In the genomic region with DNA sequence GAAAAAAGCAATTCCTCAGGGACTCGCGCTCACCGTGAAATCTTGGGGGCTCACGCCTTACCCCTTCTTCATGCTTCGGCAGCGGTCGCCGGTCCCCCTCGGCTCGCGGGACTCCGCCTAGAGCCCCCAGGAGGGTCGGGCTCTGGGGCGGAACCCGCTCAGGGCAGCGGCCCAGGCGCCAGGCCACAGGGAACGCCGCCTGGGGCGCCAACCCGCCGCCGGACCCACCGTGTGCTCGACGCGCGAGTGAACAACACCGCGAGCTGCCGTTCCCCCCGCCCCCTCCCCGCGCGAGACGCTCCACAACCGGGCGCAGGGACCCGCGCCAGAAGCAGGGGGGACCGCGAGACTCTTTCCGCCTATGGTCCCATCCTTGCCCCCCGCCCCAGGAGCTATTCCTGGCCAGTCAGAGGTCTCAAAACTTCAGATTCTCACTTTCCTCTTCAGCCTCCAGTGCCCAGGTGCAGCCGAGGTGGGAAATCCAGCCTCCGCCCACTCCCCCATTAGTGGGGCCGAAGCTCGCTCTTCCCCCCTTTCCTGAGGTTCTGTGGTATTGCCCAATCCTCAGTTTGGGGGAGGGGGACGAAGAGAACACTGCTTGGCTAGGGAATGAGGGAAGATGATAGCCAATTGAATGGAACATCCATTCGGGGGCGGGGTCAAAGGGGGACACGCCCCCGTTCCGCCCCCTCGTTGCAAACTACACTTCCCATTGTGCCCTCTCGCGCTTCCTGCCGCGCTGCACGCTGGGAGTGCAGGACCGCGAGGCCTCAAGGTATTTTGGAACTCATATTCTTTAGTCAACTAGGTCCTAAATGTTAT, we compare ENCODE assay signal across 8 cellular contexts. TPM values are rescaled to one million over a fixed set of nuclear protein-coding genes. Genes with fewer than 3 reads are reported as not detected.
DNase-seq lines count a peak whose midpoint lies in the region; ATAC-seq and TF ChIP-seq lines count a peak whose summit lies in the region.

A gene (minus strand): TSS at position 265 of the 822 bp plus-strand sequence. CDS start 52,069 bp downstream, outside the sequence.

- 0 out of 2 replicates have a peak, but pooled peaks cover 2% of the 10 kb centered on the region for H4K20me1 ChIP-seq in OCI-LY1 (ENCODE audit: insufficient read depth, low read length)

- in situ Hi-C loops in Caki2 (cut with HindIII; ENCODE audit: low pct_unique_long_range_greater_than_20kb, low sequenced_read_pairs): no loop called here

- TF ChIP-seq CTCF in OCI-LY1 (IDR thresholded peaks at IDR 0.05; ENCODE audit: low read length): no peak

- peak within 1 kb of the TSS; percentile 87 for H3K9ac ChIP-seq in OCI-LY1 (ENCODE audit: low read length)

- H3K4me3 ChIP-seq in OCI-LY1 (ENCODE audit: low read depth, low read length, poor library complexity, severe bottlenecking): peak within 1 kb of the TSS; percentile 89

- H3K4me1 ChIP-seq in OCI-LY1 (ENCODE audit: insufficient read depth, low read length, severe bottlenecking): peaks cover 34% of the 10 kb centered on the region

- peak within 1 kb of the TSS; percentile 74 for H3K4me2 ChIP-seq in OCI-LY1 (ENCODE audit: low read length)

- H3K9me2 ChIP-seq in OCI-LY1 (ENCODE audit: low read depth, low read length): no peaks in the 10 kb centered on the region

- ATAC-seq in GM21526 (IDR thresholded peaks at IDR 0.05; ENCODE audit: low FRiP score, unreplicated experiment): peak; percentile 79

- H3K36me3 ChIP-seq in OCI-LY1 (ENCODE audit: insufficient read depth, low read length): peaks cover 17% of the 10 kb centered on the region

- H3K79me2 ChIP-seq in OCI-LY1 (ENCODE audit: insufficient read depth, low read length): peaks cover 43% of the 10 kb centered on the region

- no peaks in the 10 kb centered on the region for H3K27me3 ChIP-seq in OCI-LY1 (ENCODE audit: insufficient read depth, low read length)

- H3F3A ChIP-seq in OCI-LY1 (ENCODE audit: insufficient read depth, low read length): no peaks in the 10 kb centered on the region

- H3K9me3 ChIP-seq in OCI-LY1 (ENCODE audit: low read length): no peaks in the 10 kb centered on the region

- peak within 1 kb of the TSS; percentile 48 for H3K27ac ChIP-seq in OCI-LY1 (ENCODE audit: low read depth, low read length, poor library complexity, severe bottlenecking)

- DNase-seq in Caki2 (ENCODE audit: low read depth): peak; percentile 97
- DNase-seq in HuH-7 (ENCODE audit: low spot score): peak; percentile 82
- DNase-seq in activated T-cell treated with anti-CD3 and anti-CD28 coated beads for 1 hour (ENCODE audit: low read depth): peak; percentile 85
- peak; percentile 84 for DNase-seq in epidermal melanocyte (ENCODE audit: insufficient read length, low spot score)
- peak; percentile 98 for DNase-seq in midbrain (lab: John Stamatoyannopoulos, UW)
- DNase-seq in stimulated activated CD8-positive, alpha-beta memory T cell treated with anti-CD3 and anti-CD28 coated beads, Interleukin-15, amount 100 ng/mL, for 48 hours (ENCODE audit: low read depth in 2 of 2): peak; percentile 83 to 87

- H2AFZ ChIP-seq in OCI-LY1 (ENCODE audit: low read length): peak within 1 kb of the TSS; percentile 76

RNA-seq across cellular contexts. Expression of the gene that starts here (rescaled TPM):
- 21.9 and 26.5 TPM in 2 replicates for total RNA-seq in Caki2 (2014; rRNA removed; shearing (Covaris generic); ENCODE audit: low replicate concordance)

Comparison
In these comparisons a context has a peak if more than half of its experiments do, and no peak if none do; other contexts are left out.
1. Peak in every context shown above with its lines: DNase-seq, ATAC-seq, H3K4me3 ChIP-seq and H3K27ac ChIP-seq.